ENCODE assay signal across 1 cellular context in the genomic region with DNA sequence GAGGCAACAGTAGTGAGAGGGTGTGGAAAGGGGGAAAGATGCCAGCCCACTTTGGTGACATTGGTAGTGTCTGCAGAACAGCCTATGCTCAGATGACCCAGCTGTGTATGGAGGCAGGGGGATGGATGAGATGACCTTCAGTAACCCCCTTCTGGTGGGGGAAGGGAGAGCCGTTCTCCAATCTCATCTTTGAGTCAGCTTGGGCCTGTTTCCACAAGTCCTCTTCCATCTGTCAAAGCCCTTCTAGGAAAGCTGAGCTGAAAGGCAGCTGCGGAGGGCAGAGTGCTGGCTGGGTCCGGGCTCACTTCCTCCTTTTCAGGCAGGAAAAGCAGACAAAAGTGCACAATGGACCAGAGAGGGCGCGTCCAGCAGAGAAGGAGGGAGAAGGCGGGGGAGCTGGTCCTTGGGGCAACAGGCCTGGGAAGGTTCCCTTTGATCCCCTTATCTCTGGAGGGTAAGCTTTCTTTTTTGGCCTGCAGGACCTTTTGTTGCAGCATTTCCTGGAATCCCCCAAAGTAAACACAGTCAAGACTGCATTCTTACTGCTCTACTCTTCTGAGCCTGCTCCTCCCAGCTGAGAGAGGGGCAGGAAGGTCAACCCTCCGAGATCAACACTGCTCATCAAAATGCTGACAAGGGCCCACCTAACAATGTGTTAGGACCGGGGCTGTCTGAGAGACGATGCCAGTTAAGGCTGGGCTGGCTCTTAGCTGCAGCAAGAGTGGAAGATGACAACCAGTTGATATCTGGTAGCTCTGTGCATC.
TF ChIP-seq lines count a peak whose summit lies in the region.

No MANE protein-coding gene starts in this region.

TF ChIP-seq in endothelial cell of umbilical vein, 7 proteins besides CTCF, POLR2A, EP300 and RAD21:
- TF ChIP-seq MYC (IDR thresholded peaks at IDR 0.05; ENCODE audit: low read depth, low read length) (no peak), GATA2 (IDR thresholded peaks at IDR 0.05; ENCODE audit: insufficient read depth, insufficient read length, low read depth, low read length) (no peak), JUN (IDR thresholded peaks at IDR 0.05; ENCODE audit: borderline replicate concordance, insufficient read depth, insufficient read length, low read depth) (no peak), FOS (IDR thresholded peaks at IDR 0.05; ENCODE audit: borderline replicate concordance, insufficient read depth, low read length) (no peak), EZH2 (IDR thresholded peaks at IDR 0.05; ENCODE audit: borderline replicate concordance, low read depth, low read length, severe bottlenecking) (no peak), MAX (IDR thresholded peaks at IDR 0.05; ENCODE audit: insufficient read depth, insufficient read length) (no peak), POLR2AphosphoS5 (IDR thresholded peaks at IDR 0.05; ENCODE audit: insufficient read depth, low read depth, low read length) (no peak)
